In genomic region chr5:177085985-177086917, GRCh38 we compare ENCODE assay signal across 8 cellular contexts. TPM values are rescaled to one million over a fixed set of nuclear protein-coding genes. Genes with fewer than 3 reads are reported as not detected.
DNase-seq lines count a peak whose midpoint lies in the region; ATAC-seq and TF ChIP-seq lines count a peak whose summit lies in the region.

Gene FGFR4 (plus strand): TSS chr5:177086915. CDS start chr5:177089603, 2,688 bp downstream.

- DNase-seq in NCI-H1417 (lab: John Stamatoyannopoulos, UW) (peak; percentile 48 to 57 (median 49)), NCI-H1417 treated with DMSO at 0.1 percent for 48 hours (lab: John Stamatoyannopoulos, UW) (no peak), NCI-H460 (ENCODE audit: extremely low read depth, low read depth) (peak; percentile 65), erythroblast (lab: John Stamatoyannopoulos, UW) (peak; percentile 80 to 85)
- peak; percentile 4 to 28 for DNase-seq in activated CD8-positive, alpha-beta memory T cell treated with anti-CD3 and anti-CD28 coated beads for 4 hours (ENCODE audit: low read depth in 2 of 2)
- no peak for DNase-seq in natural killer cell treated with Interleukin-12 subunit alpha and Interleukin-12 subunit beta and Interleukin-15 and Interleukin-18, amount 100 ng/mL, for 72 hours (ENCODE audit: low spot score)
- DNase-seq in stimulated activated naive CD8-positive, alpha-beta T cell treated with anti-CD3 and anti-CD28 coated beads, Interleukin-15, amount 100 ng/mL, for 72 hours = peak in 1 of 2 donors; percentile 45

- peaks cover 14 to 18% of the 10 kb centered on the region in 2 donors for H3K27me3 Mint-ChIP-seq in natural killer cell treated with Interleukin-12 subunit alpha and Interleukin-12 subunit beta and Interleukin-15 and Interleukin-18, amount 100 ng/mL, for 72 hours
- peaks cover 62% of the 10 kb centered on the region for H3K27me3 Mint-ChIP-seq in stimulated activated naive CD8-positive, alpha-beta T cell treated with anti-CD3 and anti-CD28 coated beads, Interleukin-15, amount 100 ng/mL, for 72 hours

- no peak within 1 kb of the TSS for H3K27ac Mint-ChIP-seq in natural killer cell treated with Interleukin-12 subunit alpha and Interleukin-12 subunit beta and Interleukin-15 and Interleukin-18, amount 100 ng/mL, for 72 hours
- no peak within 1 kb of the TSS for H3K27ac Mint-ChIP-seq in stimulated activated naive CD8-positive, alpha-beta T cell treated with anti-CD3 and anti-CD28 coated beads, Interleukin-15, amount 100 ng/mL, for 72 hours

- ATAC-seq in HG02870 (IDR thresholded peaks at IDR 0.05; ENCODE audit: unreplicated experiment) = peak; percentile 56
- peak; percentile 82 to 87 for ATAC-seq in natural killer cell treated with Interleukin-12 subunit alpha and Interleukin-12 subunit beta and Interleukin-15 and Interleukin-18, amount 100 ng/mL, for 72 hours
- ATAC-seq in stimulated activated naive CD8-positive, alpha-beta T cell treated with anti-CD3 and anti-CD28 coated beads, Interleukin-15, amount 100 ng/mL, for 72 hours = peak; percentile 67

- peak within 1 kb of the TSS; percentile 66 for H3K4me3 Mint-ChIP-seq in natural killer cell treated with Interleukin-12 subunit alpha and Interleukin-12 subunit beta and Interleukin-15 and Interleukin-18, amount 100 ng/mL, for 72 hours
- H3K4me3 Mint-ChIP-seq in stimulated activated naive CD8-positive, alpha-beta T cell treated with anti-CD3 and anti-CD28 coated beads, Interleukin-15, amount 100 ng/mL, for 72 hours = peak within 1 kb of the TSS; percentile 63 to 78

- no peaks in the 10 kb centered on the region for H3K9me3 Mint-ChIP-seq in natural killer cell treated with Interleukin-12 subunit alpha and Interleukin-12 subunit beta and Interleukin-15 and Interleukin-18, amount 100 ng/mL, for 72 hours
- no peaks in the 10 kb centered on the region for H3K9me3 Mint-ChIP-seq in stimulated activated naive CD8-positive, alpha-beta T cell treated with anti-CD3 and anti-CD28 coated beads, Interleukin-15, amount 100 ng/mL, for 72 hours

- H3K4me1 Mint-ChIP-seq in natural killer cell treated with Interleukin-12 subunit alpha and Interleukin-12 subunit beta and Interleukin-15 and Interleukin-18, amount 100 ng/mL, for 72 hours (ENCODE audit: low read depth in 2 of 2) = peaks cover 6 to 10% of the 10 kb centered on the region in 2 donors
- H3K4me1 Mint-ChIP-seq in stimulated activated naive CD8-positive, alpha-beta T cell treated with anti-CD3 and anti-CD28 coated beads, Interleukin-15, amount 100 ng/mL, for 72 hours = peaks cover 13% of the 10 kb centered on the region

- TF ChIP-seq POLR2A in erythroblast (IDR thresholded peaks at IDR 0.05; ENCODE audit: low read length) = no peak

- no peaks in the 10 kb centered on the region for H3K36me3 Mint-ChIP-seq in natural killer cell treated with Interleukin-12 subunit alpha and Interleukin-12 subunit beta and Interleukin-15 and Interleukin-18, amount 100 ng/mL, for 72 hours

RNA-seq across cellular contexts. Expression of gene FGFR4, which starts in this region (rescaled TPM):
- 2.1 and 2.4 TPM in 2 replicates for total RNA-seq in NCI-H460 (2014; rRNA removed; shearing (Covaris generic))
- 15.1 and 21.1 TPM in 2 replicates for polyA plus RNA-seq in NCI-H460 (2014; cell fraction: nucleus; rRNA removed)
- total RNA-seq in natural killer cell treated with Interleukin-12 subunit alpha and Interleukin-12 subunit beta and Interleukin-15 and Interleukin-18, amount 100 ng/mL, for 72 hours = 1 to 10 TPM; 1.9 to 2.0 TPM

Comparison
In these comparisons a context has a peak if more than half of its experiments do, and no peak if none do; other contexts are left out.
1. DNase-seq: peak in NCI-H1417 (3 of 3), NCI-H460 (single experiment), activated CD8-positive, alpha-beta memory T cell treated with anti-CD3 and anti-CD28 coated beads for 4 hours (2 of 2) and erythroblast (2 of 2); none in NCI-H1417 treated with DMSO at 0.1 percent for 48 hours (single experiment) and natural killer cell treated with Interleukin-12 subunit alpha and Interleukin-12 subunit beta and Interleukin-15 and Interleukin-18, amount 100 ng/mL, for 72 hours (single experiment).
2. Peak in every context shown above with its lines, with median percentiles within 50 percentile points of each other: ATAC-seq.